ENCODE assay signal across 8 cellular contexts in the genomic region with DNA sequence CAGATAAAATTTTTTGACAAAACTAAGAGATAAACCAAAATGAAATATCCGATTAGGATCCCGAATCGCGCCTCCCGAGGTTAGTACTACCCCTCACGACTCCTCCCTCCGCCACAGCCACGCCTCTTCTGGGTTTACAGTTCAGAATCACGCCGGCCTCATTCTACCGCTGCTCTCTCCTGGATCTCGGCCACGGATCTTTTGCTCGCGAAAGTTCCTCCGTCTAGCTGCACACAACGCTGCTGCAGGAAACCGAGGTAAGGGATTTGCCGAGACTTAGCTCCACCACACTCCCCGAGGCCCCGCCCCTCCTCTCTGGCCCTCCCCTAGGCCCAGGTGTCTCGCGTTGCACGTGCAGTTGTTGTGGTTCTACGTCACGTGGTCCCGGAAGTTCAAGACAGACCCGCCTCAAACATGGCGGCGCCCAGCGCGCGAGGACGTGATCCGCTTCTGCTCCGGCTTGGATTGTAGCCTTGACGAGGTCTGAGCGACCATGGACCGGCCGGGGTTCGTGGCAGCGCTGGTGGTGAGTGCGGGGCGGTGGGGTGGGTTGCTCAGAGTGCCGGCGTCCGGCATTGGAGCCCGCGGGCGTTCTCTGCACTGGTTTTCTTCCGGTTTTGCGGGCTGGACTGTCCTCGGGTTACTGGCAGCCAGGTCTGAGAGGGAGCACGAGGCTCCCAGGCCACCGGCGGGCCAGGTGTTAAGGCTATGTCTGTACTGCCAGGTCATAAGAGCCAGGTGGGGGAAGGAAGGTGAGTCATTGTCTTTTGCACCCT. TPM values are rescaled to one million over a fixed set of nuclear protein-coding genes. Genes with fewer than 3 reads are reported as not detected.
A peak's percentile ranks its signal among the peaks of the same experiment; 100 is the strongest.
DNase-seq lines count a peak whose midpoint lies in the region; ATAC-seq and TF ChIP-seq lines count a peak whose summit lies in the region.

A gene with protein sequence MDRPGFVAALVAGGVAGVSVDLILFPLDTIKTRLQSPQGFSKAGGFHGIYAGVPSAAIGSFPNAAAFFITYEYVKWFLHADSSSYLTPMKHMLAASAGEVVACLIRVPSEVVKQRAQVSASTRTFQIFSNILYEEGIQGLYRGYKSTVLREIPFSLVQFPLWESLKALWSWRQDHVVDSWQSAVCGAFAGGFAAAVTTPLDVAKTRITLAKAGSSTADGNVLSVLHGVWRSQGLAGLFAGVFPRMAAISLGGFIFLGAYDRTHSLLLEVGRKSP (plus strand): TSS at position 400 of the 776 bp plus-strand sequence. CDS start 94 bp downstream, at position 494.

- H3K27me3 Mint-ChIP-seq in T-helper 1 cell treated with Interleukin-12 subunit alpha and Interleukin-12 subunit beta and Interleukin-4 antibody, amounts not matched to agents 30 μg/mL and 1 μg/mL, for 36 hours (ENCODE audit: low read depth), result peaks cover 4% of the 10 kb centered on the region
- no peaks in the 10 kb centered on the region for H3K27me3 Mint-ChIP-seq in progenitor cell of endocrine pancreas

- TF ChIP-seq CTCF in GM13977 (IDR thresholded peaks at IDR 0.05; ENCODE audit: extremely low read depth, insufficient read depth, missing control alignments) (no peak), progenitor cell of endocrine pancreas (IDR thresholded peaks at IDR 0.05; ENCODE audit: unreplicated experiment) (no peak)

- DNase-seq in GM13977 (ENCODE audit: low spot score), result peak; percentile 95
- DNase-seq in NCI-H1694 (lab: John Stamatoyannopoulos, UW), result peak; percentile 51
- DNase-seq in amniotic stem cell (lab: John Stamatoyannopoulos, UW), result peak; percentile 91
- peak; percentile 95 for DNase-seq in left cardiac atrium
- DNase-seq in progenitor cell of endocrine pancreas (ENCODE audit: low spot score, unreplicated experiment), result peak; percentile 96
- peak; percentile 96 for DNase-seq in ureter (ENCODE audit: low spot score)

- in situ Hi-C loops in GM13977 (cut with MboI; ENCODE audit: low pct_unique_long_range_greater_than_20kb, low sequenced_read_pairs, unreplicated experiment), result no loop called here

- ATAC-seq in HG02884 (IDR thresholded peaks at IDR 0.05; ENCODE audit: unreplicated experiment), result peak; percentile 99
- ATAC-seq in left cardiac atrium, result peak; percentile 99

- H3K4me1 Mint-ChIP-seq in T-helper 1 cell treated with Interleukin-12 subunit alpha and Interleukin-12 subunit beta and Interleukin-4 antibody, amounts not matched to agents 30 μg/mL and 1 μg/mL, for 36 hours (ENCODE audit: low read depth), result peaks cover 32% of the 10 kb centered on the region
- peaks cover 12% of the 10 kb centered on the region for H3K4me1 Mint-ChIP-seq in progenitor cell of endocrine pancreas (ENCODE audit: low read depth)

- peak within 1 kb of the TSS; percentile 95 for H3K4me3 Mint-ChIP-seq in T-helper 1 cell treated with Interleukin-12 subunit alpha and Interleukin-12 subunit beta and Interleukin-4 antibody, amounts not matched to agents 30 μg/mL and 1 μg/mL, for 36 hours
- peak within 1 kb of the TSS; percentile 86 for H3K4me3 Mint-ChIP-seq in progenitor cell of endocrine pancreas (ENCODE audit: low read depth)

- peak within 1 kb of the TSS; percentile 93 for H3K27ac Mint-ChIP-seq in T-helper 1 cell treated with Interleukin-12 subunit alpha and Interleukin-12 subunit beta and Interleukin-4 antibody, amounts not matched to agents 30 μg/mL and 1 μg/mL, for 36 hours
- H3K27ac Mint-ChIP-seq in progenitor cell of endocrine pancreas, result peak within 1 kb of the TSS; percentile 97

- intact Hi-C loops in left cardiac atrium (cut with DNase I), result no loop called here

- peaks cover 19% of the 10 kb centered on the region for H3K36me3 Mint-ChIP-seq in T-helper 1 cell treated with Interleukin-12 subunit alpha and Interleukin-12 subunit beta and Interleukin-4 antibody, amounts not matched to agents 30 μg/mL and 1 μg/mL, for 36 hours (ENCODE audit: low read depth)
- H3K36me3 Mint-ChIP-seq in progenitor cell of endocrine pancreas (ENCODE audit: insufficient read depth), result no peaks in the 10 kb centered on the region

- H3K9me3 Mint-ChIP-seq in T-helper 1 cell treated with Interleukin-12 subunit alpha and Interleukin-12 subunit beta and Interleukin-4 antibody, amounts not matched to agents 30 μg/mL and 1 μg/mL, for 36 hours, result no peaks in the 10 kb centered on the region
- H3K9me3 Mint-ChIP-seq in progenitor cell of endocrine pancreas (ENCODE audit: low read depth), result no peaks in the 10 kb centered on the region

RNA-seq across cellular contexts. Expression of the gene that starts here (rescaled TPM):
- total RNA-seq in left cardiac atrium, result 10 to 100 TPM; 27.1 to 32.0 TPM
- total RNA-seq in progenitor cell of endocrine pancreas, result 16.8 and 18.9 TPM in 2 replicates
- 21.3 TPM for total RNA-seq in ureter

Comparison
In these comparisons a context has a peak if more than half of its experiments do, and no peak if none do; other contexts are left out.
1. Peak in every context shown above with its lines: DNase-seq and ATAC-seq.